ENCODE assay signal across 8 cellular contexts in genomic region chr4:169757575-169758184, GRCh38. TPM values are rescaled to one million over a fixed set of nuclear protein-coding genes. Genes with fewer than 3 reads are reported as not detected.
DNase-seq lines count a peak whose midpoint lies in the region; ATAC-seq and TF ChIP-seq lines count a peak whose summit lies in the region.

Gene HPF1 (minus strand): TSS chr4:169757944. CDS start chr4:169757877, 67 bp downstream.

- no peaks in the 10 kb centered on the region for H3K79me2 ChIP-seq in parathyroid adenoma

- ATAC-seq in HG02678 (IDR thresholded peaks at IDR 0.05; ENCODE audit: unreplicated experiment) = peak; percentile 91
- peak; percentile 91 for ATAC-seq in activated naive CD8-positive, alpha-beta T cell treated with anti-CD3 and anti-CD28 coated beads, Interleukin-2, amount 50 U/mL, for 24 hours
- ATAC-seq in Right ventricle myocardium inferior = peak; percentile 97

- TF ChIP-seq POLR2A in tibial nerve (IDR thresholded peaks at IDR 0.05) = peak; percentile 39 to 60

- H2AFZ ChIP-seq in parathyroid adenoma = peak within 1 kb of the TSS; percentile 82

- H3K9ac ChIP-seq in parathyroid adenoma = peak within 1 kb of the TSS; percentile 37

- 0 to 1% methylated on average over 30 to 46 of the region's 46 CpGs for WGBS in tibial nerve, 2 donors

- peak within 1 kb of the TSS; percentile 97 for H3K4me3 Mint-ChIP-seq in activated naive CD8-positive, alpha-beta T cell treated with anti-CD3 and anti-CD28 coated beads, Interleukin-2, amount 50 U/mL, for 24 hours

- H3K27ac Mint-ChIP-seq in activated naive CD8-positive, alpha-beta T cell treated with anti-CD3 and anti-CD28 coated beads, Interleukin-2, amount 50 U/mL, for 24 hours = peak within 1 kb of the TSS; percentile 68

- no peaks in the 10 kb centered on the region for H3K9me3 Mint-ChIP-seq in activated naive CD8-positive, alpha-beta T cell treated with anti-CD3 and anti-CD28 coated beads, Interleukin-2, amount 50 U/mL, for 24 hours

- peaks cover 25% of the 10 kb centered on the region for H3K4me1 Mint-ChIP-seq in activated naive CD8-positive, alpha-beta T cell treated with anti-CD3 and anti-CD28 coated beads, Interleukin-2, amount 50 U/mL, for 24 hours

- H3K27me3 ChIP-seq in parathyroid adenoma (ENCODE audit: control insufficient read depth, insufficient read depth, low read length) = no peaks in the 10 kb centered on the region
- H3K27me3 ChIP-seq in tibial nerve = no peaks in the 10 kb centered on the region

- H3K4me3 ChIP-seq in GM12864 (ENCODE audit: low read depth, low read length) (peak within 1 kb of the TSS; percentile 100), parathyroid adenoma (ENCODE audit: low read depth, low read length) (peak within 1 kb of the TSS; percentile 89), tibial nerve (peak within 1 kb of the TSS; percentile 61 to 78 (median 64))

- DNase-seq in GM12864 (ENCODE audit: low read depth) (peak; percentile 78), NCI-H128 (lab: John Stamatoyannopoulos, UW; ENCODE audit: unreplicated experiment) (peak; percentile 90), SW480 (ENCODE audit: low spot score) (peak; percentile 86), Right ventricle myocardium inferior (ENCODE audit: missing footprints) (peak; percentile 96), tibial nerve (ENCODE audit: low spot score in 2 of 2) (peak; percentile 90 to 94)
- peak; percentile 95 for DNase-seq in activated naive CD8-positive, alpha-beta T cell treated with anti-CD3 and anti-CD28 coated beads, Interleukin-2, amount 50 U/mL, for 24 hours

- no peak for TF ChIP-seq CTCF in GM12864 (IDR thresholded peaks at IDR 0.05; ENCODE audit: low read depth, low read length, missing control alignments)
- TF ChIP-seq CTCF in parathyroid adenoma (IDR thresholded peaks at IDR 0.05) = no peak
- TF ChIP-seq CTCF in tibial nerve (IDR thresholded peaks at IDR 0.05) = no peak

- H3K27me3 Mint-ChIP-seq in activated naive CD8-positive, alpha-beta T cell treated with anti-CD3 and anti-CD28 coated beads, Interleukin-2, amount 50 U/mL, for 24 hours = no peaks in the 10 kb centered on the region

- H3K27ac ChIP-seq in parathyroid adenoma (peak within 1 kb of the TSS; percentile 39), tibial nerve (peak within 1 kb of the TSS; percentile 48 to 70 (median 66))

- intact Hi-C loops in Right ventricle myocardium inferior (cut with DNase I) = loop anchor here (5.0 kb wide), 1 partner anchor 145 kb away; the partner anchor contains the start of gene NEK1

- H3K4me1 ChIP-seq in parathyroid adenoma = peaks cover 2% of the 10 kb centered on the region
- H3K4me1 ChIP-seq in tibial nerve = peaks cover 0 to 25% (median 15%) of the 10 kb centered on the region in 4 donors

- H3K36me3 Mint-ChIP-seq in activated naive CD8-positive, alpha-beta T cell treated with anti-CD3 and anti-CD28 coated beads, Interleukin-2, amount 50 U/mL, for 24 hours (ENCODE audit: low read depth) = peaks cover 4% of the 10 kb centered on the region

- TF ChIP-seq EP300 in tibial nerve (IDR thresholded peaks at IDR 0.05) = peak; percentile 68 to 77

- H3K9me3 ChIP-seq in parathyroid adenoma (ENCODE audit: control insufficient read depth, low read length) = no peaks in the 10 kb centered on the region
- no peaks in the 10 kb centered on the region for H3K9me3 ChIP-seq in tibial nerve

- peak within 1 kb of the TSS; percentile 81 for H3K4me2 ChIP-seq in parathyroid adenoma (ENCODE audit: low read length)

- H3K36me3 ChIP-seq in parathyroid adenoma (ENCODE audit: control insufficient read depth, insufficient read depth, low read length) = no peaks in the 10 kb centered on the region
- H3K36me3 ChIP-seq in tibial nerve = peaks cover 0 to 9% (median 0%) of the 10 kb centered on the region in 3 donors

RNA-seq across cellular contexts. Expression of gene HPF1, which starts in this region (rescaled TPM):
- total RNA-seq in Right ventricle myocardium inferior (18.4 TPM), tibial nerve (10 to 100 TPM; 14.1 to 33.9 (median 24.5) TPM)

Comparison
In these comparisons a context has a peak if more than half of its experiments do, and no peak if none do; other contexts are left out.
1. Peak in every context shown above with its lines: DNase-seq, ATAC-seq, H3K4me3 ChIP-seq and H3K27ac ChIP-seq.